In the genomic region with DNA sequence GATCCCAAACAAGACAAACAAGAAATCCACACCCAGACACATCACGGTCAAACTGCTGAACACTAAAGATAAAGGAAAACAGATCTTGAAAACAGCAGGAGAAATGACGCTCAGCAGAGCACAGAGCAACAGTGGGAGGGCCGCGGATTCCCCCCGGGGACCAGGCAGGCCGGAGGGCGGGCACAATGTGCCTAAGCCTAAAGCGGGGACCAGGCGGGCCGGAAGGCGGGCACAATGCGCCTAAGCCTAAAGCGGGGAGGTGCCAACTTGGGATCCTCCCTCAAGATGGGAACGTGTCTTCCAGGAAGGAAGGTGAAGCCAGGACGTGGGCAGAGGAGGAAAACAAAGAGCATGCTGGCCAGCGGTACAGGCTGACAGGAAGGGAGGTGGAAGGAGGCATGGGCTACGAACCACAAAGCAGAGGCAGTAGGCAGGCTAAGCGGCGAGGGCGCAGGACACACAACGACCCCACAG, we compare ENCODE assay signal across 8 cellular contexts. TPM values are rescaled to one million over a fixed set of nuclear protein-coding genes. Genes with fewer than 3 reads are reported as not detected.
DNase-seq lines count a peak whose midpoint lies in the region; ATAC-seq and TF ChIP-seq lines count a peak whose summit lies in the region.

No MANE protein-coding gene starts in this region.

- H3K27me3 ChIP-seq in body of pancreas = no peaks in the 10 kb centered on the region
- H3K27me3 ChIP-seq in testis = no peaks in the 10 kb centered on the region

- intact Hi-C loops in CD14-positive monocyte (cut with micrococcal nuclease) (loop anchor here (10.0 kb wide), 1 partner anchor 64 kb away; no protein-coding TSS in a partner anchor), body of pancreas (cut with DNase I) (loop anchor here (10.0 kb wide), 1 partner anchor 46 kb away; no protein-coding TSS in a partner anchor), testis (cut with DNase I; ENCODE audit: low total_unique reads) (no loop called here)

- H3K4me3 ChIP-seq in body of pancreas (no peak overlapping the region), testis (no peak overlapping the region)

- peaks cover 0 to 1% (median 1%) of the 10 kb centered on the region in 3 donors for H3K27me3 Mint-ChIP-seq in CD14-positive monocyte (ENCODE audit: low read depth in 3 of 3)

- peaks cover 28% of the 10 kb centered on the region for H3K4me1 Mint-ChIP-seq in CD14-positive monocyte

- H3K4me1 ChIP-seq in body of pancreas (peaks cover 44% of the 10 kb centered on the region), testis (peaks cover 15% of the 10 kb centered on the region)

- TF ChIP-seq CTCF in CD14-positive monocyte (IDR thresholded peaks at IDR 0.05) (no peak), body of pancreas (IDR thresholded peaks at IDR 0.05) (no peak), testis (IDR thresholded peaks at IDR 0.05) (no peak)

- H3K36me3 Mint-ChIP-seq in CD14-positive monocyte = peaks cover 22 to 40% of the 10 kb centered on the region in 2 donors

- H3K4me3 Mint-ChIP-seq in CD14-positive monocyte = peak overlapping the region; percentile 8 to 78

- H3K9me3 ChIP-seq in body of pancreas (no peaks in the 10 kb centered on the region), testis (no peaks in the 10 kb centered on the region)

- TF ChIP-seq POLR2A in body of pancreas (IDR thresholded peaks at IDR 0.05) (no peak), testis (IDR thresholded peaks at IDR 0.05) (no peak)

- ATAC-seq in GM19324 (IDR thresholded peaks at IDR 0.05; ENCODE audit: low FRiP score, unreplicated experiment) (peak; percentile 84), body of pancreas (peak; percentile 28), HG03095 (IDR thresholded peaks at IDR 0.05; ENCODE audit: unreplicated experiment) (no peak), GM21381 (IDR thresholded peaks at IDR 0.05; ENCODE audit: unreplicated experiment) (no peak)

- H3K9me3 Mint-ChIP-seq in CD14-positive monocyte = no peaks in the 10 kb centered on the region

- peak overlapping the region; percentile 10 to 78 (median 20) for H3K27ac Mint-ChIP-seq in CD14-positive monocyte

- DNase-seq in CD14-positive monocyte (ENCODE audit: low spot score) (no peak), HUDEP-2 (lab: John Stamatoyannopoulos, UW; ENCODE audit: unreplicated experiment in 76 of 76) (peak in 46 of 76 experiments; percentile 5 to 70 (median 28)), body of pancreas (no peak), islet precursor cell (peak; percentile 85), testis (peak; percentile 56)

- H3K36me3 ChIP-seq in body of pancreas (replicated peaks in 1 of 2; ENCODE audit: insufficient read depth in 1 of 2, low read depth in 2 of 2) (peaks cover 0 to 2% of the 10 kb centered on the region in 2 donors), testis (ENCODE audit: low read depth, missing control alignments) (no peaks in the 10 kb centered on the region)

- peak overlapping the region in 1 of 4 donors; percentile 3 for H3K27ac ChIP-seq in body of pancreas
- H3K27ac ChIP-seq in testis = peak overlapping the region in 1 of 2 donors; percentile 68

- 59 to 80% methylated on average over 20 to 21 of the region's 21 CpGs for WGBS in body of pancreas, 2 donors
- WGBS in testis, 2 donors = 28 to 47% methylated on average over 17 to 21 of the region's 21 CpGs

RNA-seq across cellular contexts. Expression of a gene that starts 31.1 kb away (rescaled TPM):
- polyA plus RNA-seq in CD14-positive monocyte (10 to 100 TPM; 63.8 to 85.5 TPM), testis (ENCODE audit: insufficient read depth, low read depth, low replicate concordance) (50.9 TPM)
- total RNA-seq in body of pancreas (10 to 100 TPM; 68.5 to 68.6 TPM), testis (100 to 1,000 TPM in 1 of 2 donors, 10 to 100 TPM in 1; 90.5 to 112 TPM)

Comparison
In these comparisons a context has a peak if more than half of its experiments do, and no peak if none do; other contexts are left out.
1. DNase-seq: peak in HUDEP-2 (46 of 76), islet precursor cell (single experiment) and testis (single experiment); none in CD14-positive monocyte (single experiment) and body of pancreas (0 of 4).
2. ATAC-seq: peak in GM19324 (single experiment) and body of pancreas (single experiment); none in HG03095 (single experiment) and GM21381 (single experiment).